ENCODE assay signal across 22 cellular contexts in the genomic region with DNA sequence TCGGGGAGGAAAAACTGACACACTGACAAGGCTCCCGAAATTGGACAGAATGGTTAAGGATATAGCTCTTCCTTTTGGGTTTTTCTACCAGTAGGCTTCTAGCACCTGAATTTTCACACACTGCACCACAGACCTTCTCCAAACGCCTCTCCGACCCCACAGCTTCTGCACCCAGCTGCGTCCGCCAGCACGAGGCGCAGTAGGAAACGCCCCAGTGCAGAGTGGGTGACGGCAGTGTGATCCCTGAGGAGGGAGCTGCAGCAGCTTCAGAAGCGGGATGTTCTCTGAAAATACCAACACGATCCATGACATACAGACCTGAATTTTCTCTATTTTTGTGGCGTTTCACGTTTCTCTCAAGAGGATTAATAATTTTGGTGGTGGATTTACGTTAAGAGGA. TPM values are rescaled to one million over a fixed set of nuclear protein-coding genes. Genes with fewer than 3 reads are reported as not detected.
A peak's percentile ranks its signal among the peaks of the same experiment; 100 is the strongest.
DNase-seq lines count a peak whose midpoint lies in the region; ATAC-seq and TF ChIP-seq lines count a peak whose summit lies in the region.
"Had no signal": no experiment of that assay in that cellular context is flagged by ENCODE, and none has a peak within 500 bp of the region (broad histone marks: within the 10 kb centered on the region; RNA-seq: fewer than 3 reads in every experiment).

No MANE protein-coding gene starts in this region.

- no peak overlapping the region for H2BK20ac ChIP-seq in IMR-90 (ENCODE audit: low read depth, low read length)

- H2AK9ac ChIP-seq in IMR-90 (replicated peaks; ENCODE audit: low read depth, low read length, poor library complexity), result no peak overlapping the region

- DNase-seq in activated naive CD8-positive, alpha-beta T cell treated with anti-CD3 and anti-CD28 coated beads, Interleukin-2, amount 10 ng/mL, durations not matched to agents 7 days and 5 days, result no peak
- DNase-seq in activated naive CD8-positive, alpha-beta T cell treated with anti-CD3 and anti-CD28 coated beads for 36 hours, result no peak
- DNase-seq in IMR-90 (no peak), sigmoid colon (peak; percentile 37), NOMO-1 treated with dmso at 0.1 percent for 144 hours (lab: John Stamatoyannopoulos, UW; ENCODE audit: unreplicated experiment) (no peak), Ammon's horn (ENCODE audit: low spot score) (no peak)
- DNase-seq: activated effector memory CD4-positive, alpha-beta T cell treated with Interleukin-2 at 50 U/mL for 16 hours; COR-L47; NCI-H1092; NCI-H2081 treated with DMSO at 0.1 percent for 48 hours; NCI-H510A; occipital lobe; SHP77; stimulated activated CD4-positive, alpha-beta T cell treated with anti-CD3 and anti-CD28 coated beads, Interleukin-4, amount 100 ng/mL, for 1 hour; T-cell had no signal

- peak overlapping the region; percentile 25 for H3K27ac Mint-ChIP-seq in activated naive CD8-positive, alpha-beta T cell treated with anti-CD3 and anti-CD28 coated beads, Interleukin-2, amount 10 ng/mL, durations not matched to agents 7 days and 5 days
- H3K27ac Mint-ChIP-seq in activated naive CD8-positive, alpha-beta T cell treated with anti-CD3 and anti-CD28 coated beads for 36 hours, result no peak overlapping the region
- peak overlapping the region; percentile 30 for H3K27ac Mint-ChIP-seq in dendritic cell treated with granulocyte-macrophage colony-stimulating factor and Interleukin-4, amounts not matched to agents 40 ng/mL and 50 ng/mL, for 4 days

- TF ChIP-seq POLR2A in IMR-90 (IDR thresholded peaks at IDR 0.05; ENCODE audit: low read depth, low read length) (no peak), sigmoid colon (IDR thresholded peaks at IDR 0.05) (no peak)

- peaks cover 47% of the 10 kb centered on the region for H3K36me3 ChIP-seq in IMR-90 (ENCODE audit: control insufficient read depth, insufficient read depth, low read length)
- H3K36me3 ChIP-seq in sigmoid colon, result peaks cover 0 to 48% (median 16%) of the 10 kb centered on the region in 4 donors

- no peak overlapping the region for H4K5ac ChIP-seq in IMR-90 (ENCODE audit: low read depth, low read length)

- no peak overlapping the region for H3K4me2 ChIP-seq in IMR-90 (ENCODE audit: low read depth, low read length)

- no peak overlapping the region for H3K18ac ChIP-seq in IMR-90 (ENCODE audit: low read depth, low read length)

- no peak overlapping the region for H2BK120ac ChIP-seq in IMR-90 (ENCODE audit: low read depth, low read length)

- dilution Hi-C loops in IMR-90 (cut with HindIII; ENCODE audit: low sequenced_read_pairs, unreplicated experiment), result no loop called here

- no peak overlapping the region for H2AK5ac ChIP-seq in IMR-90 (ENCODE audit: low read depth, low read length)

- H3K79me1 ChIP-seq in IMR-90 (ENCODE audit: low read depth in 1 of 2, low read length in 2 of 2), result peaks cover 12 to 84% of the 10 kb centered on the region in 2 experiments

- H3K9me3 ChIP-seq in IMR-90 (ENCODE audit: control insufficient read depth, insufficient read depth, low read length), result no peaks in the 10 kb centered on the region
- no peaks in the 10 kb centered on the region for H3K9me3 ChIP-seq in sigmoid colon
- H3K9me3 ChIP-seq: gastroesophageal sphincter, vagina had no signal

- no peak for TF ChIP-seq EP300 in sigmoid colon (IDR thresholded peaks at IDR 0.05)

- in situ Hi-C loops in IMR-90 (cut with MboI; ENCODE audit: low sequenced_read_pairs), result no loop called here

- no peak for ATAC-seq in activated naive CD8-positive, alpha-beta T cell treated with anti-CD3 and anti-CD28 coated beads, Interleukin-2, amount 10 ng/mL, durations not matched to agents 7 days and 5 days (ENCODE audit: low read depth)
- no peak for ATAC-seq in IMR-90 (ENCODE audit: low read depth)
- ATAC-seq in GM18867 (IDR thresholded peaks at IDR 0.05; ENCODE audit: unreplicated experiment), result no peak
- ATAC-seq: gastroesophageal sphincter had no signal

- H3K27me3 ChIP-seq in IMR-90 (ENCODE audit: control insufficient read depth, insufficient read depth, low read length), result no peaks in the 10 kb centered on the region
- no peaks in the 10 kb centered on the region for H3K27me3 ChIP-seq in sigmoid colon
- H3K27me3 ChIP-seq: gastroesophageal sphincter, vagina had no signal

- no peak for TF ChIP-seq RAD21 in IMR-90 (IDR thresholded peaks at IDR 0.05; ENCODE audit: low read length)

- peaks cover 28% of the 10 kb centered on the region for H3K9me1 ChIP-seq in IMR-90 (ENCODE audit: insufficient read depth, low read length)

- TF ChIP-seq CTCF in IMR-90 (conservative IDR thresholded peaks at IDR 0.05; ENCODE audit: low read depth, low read length) (no peak), sigmoid colon (IDR thresholded peaks at IDR 0.05) (no peak)

- no peak overlapping the region for H3K14ac ChIP-seq in IMR-90 (replicated peaks; ENCODE audit: low read depth, low read length)

- H3K36me3 Mint-ChIP-seq in activated naive CD8-positive, alpha-beta T cell treated with anti-CD3 and anti-CD28 coated beads, Interleukin-2, amount 10 ng/mL, durations not matched to agents 7 days and 5 days, result peaks cover 21% of the 10 kb centered on the region
- peaks cover 42% of the 10 kb centered on the region for H3K36me3 Mint-ChIP-seq in activated naive CD8-positive, alpha-beta T cell treated with anti-CD3 and anti-CD28 coated beads for 36 hours
- peaks cover 97% of the 10 kb centered on the region for H3K36me3 Mint-ChIP-seq in dendritic cell treated with granulocyte-macrophage colony-stimulating factor and Interleukin-4, amounts not matched to agents 40 ng/mL and 50 ng/mL, for 4 days (ENCODE audit: low read depth)

- WGBS in IMR-90 (ENCODE audit: extremely low coverage in 2 of 2, insufficient read length in 1 of 2), 2 experiments, result 100% methylated on average over 1 of the region's 15 CpGs; no CpG with 5 or more reads in 1 of the 2 experiments
- WGBS in sigmoid colon, 2 donors, result 86 to 88% methylated on average over 15 of the region's 15 CpGs

- no peaks in the 10 kb centered on the region for H3K27me3 Mint-ChIP-seq in activated naive CD8-positive, alpha-beta T cell treated with anti-CD3 and anti-CD28 coated beads, Interleukin-2, amount 10 ng/mL, durations not matched to agents 7 days and 5 days
- H3K27me3 Mint-ChIP-seq in activated naive CD8-positive, alpha-beta T cell treated with anti-CD3 and anti-CD28 coated beads for 36 hours, result no peaks in the 10 kb centered on the region
- no peaks in the 10 kb centered on the region for H3K27me3 Mint-ChIP-seq in dendritic cell treated with granulocyte-macrophage colony-stimulating factor and Interleukin-4, amounts not matched to agents 40 ng/mL and 50 ng/mL, for 4 days
- H3K27me3 Mint-ChIP-seq: T-cell had no signal

- H3K56ac ChIP-seq in IMR-90 (ENCODE audit: extremely low read depth, insufficient read depth, low read length), result no peak overlapping the region

- CTCF ChIA-PET in IMR-90 (lab: Yijun Ruan, JAX), result no interaction called here

- no peak overlapping the region for H3K9ac ChIP-seq in IMR-90 (ENCODE audit: low read depth, low read length)

- H4K8ac ChIP-seq in IMR-90 (ENCODE audit: low read depth in 2 of 2, low read length in 2 of 2), result no peak overlapping the region

- H3K4me3 ChIP-seq in IMR-90 (ENCODE audit: insufficient read depth, low read depth, low read length) (no peak overlapping the region), sigmoid colon (no peak overlapping the region)
- H3K4me3 ChIP-seq: gastroesophageal sphincter, skin epidermis, vagina had no signal

- no peak overlapping the region for H3K27ac ChIP-seq in IMR-90 (ENCODE audit: insufficient read depth, low read length)
- H3K27ac ChIP-seq in sigmoid colon, result peak overlapping the region in 1 of 4 donors; percentile 48
- H3K27ac ChIP-seq: HL-60, skin epidermis, vagina, VCaP had no signal

- H4K20me1 ChIP-seq in IMR-90 (ENCODE audit: insufficient read depth, low read length), result peaks cover 97% of the 10 kb centered on the region

- no peak overlapping the region for H3K23ac ChIP-seq in IMR-90 (ENCODE audit: low read depth, low read length)

- H2AFZ ChIP-seq in IMR-90 (replicated peaks; ENCODE audit: low read length, poor library complexity), result no peak overlapping the region

- no peak overlapping the region for H4K91ac ChIP-seq in IMR-90 (ENCODE audit: insufficient read depth, low read depth, low read length)

- no peak overlapping the region for H2BK5ac ChIP-seq in IMR-90 (ENCODE audit: low read depth, low read length, poor library complexity, severe bottlenecking)

- no peak overlapping the region for H2BK15ac ChIP-seq in IMR-90 (ENCODE audit: low read depth, low read length)

- H3K9me3 Mint-ChIP-seq in activated naive CD8-positive, alpha-beta T cell treated with anti-CD3 and anti-CD28 coated beads, Interleukin-2, amount 10 ng/mL, durations not matched to agents 7 days and 5 days, result no peaks in the 10 kb centered on the region
- H3K9me3 Mint-ChIP-seq in activated naive CD8-positive, alpha-beta T cell treated with anti-CD3 and anti-CD28 coated beads for 36 hours, result no peaks in the 10 kb centered on the region
- no peaks in the 10 kb centered on the region for H3K9me3 Mint-ChIP-seq in dendritic cell treated with granulocyte-macrophage colony-stimulating factor and Interleukin-4, amounts not matched to agents 40 ng/mL and 50 ng/mL, for 4 days
- H3K9me3 Mint-ChIP-seq: T-cell had no signal

- no peak overlapping the region for H3K4me3 Mint-ChIP-seq in activated naive CD8-positive, alpha-beta T cell treated with anti-CD3 and anti-CD28 coated beads, Interleukin-2, amount 10 ng/mL, durations not matched to agents 7 days and 5 days
- H3K4me3 Mint-ChIP-seq in activated naive CD8-positive, alpha-beta T cell treated with anti-CD3 and anti-CD28 coated beads for 36 hours, result no peak overlapping the region
- H3K4me3 Mint-ChIP-seq in dendritic cell treated with granulocyte-macrophage colony-stimulating factor and Interleukin-4, amounts not matched to agents 40 ng/mL and 50 ng/mL, for 4 days, result no peak overlapping the region
- H3K4me3 Mint-ChIP-seq: T-cell had no signal

- H3K4me1 ChIP-seq in IMR-90 (ENCODE audit: control insufficient read depth, insufficient read depth, low read length) (peaks cover 7% of the 10 kb centered on the region), sigmoid colon (peaks cover 0 to 47% (median 24%) of the 10 kb centered on the region in 4 donors)

- intact Hi-C loops in IMR-90 (cut with micrococcal nuclease) (no loop called here), sigmoid colon (cut with DNase I) (no loop called here)
- intact Hi-C loops in dendritic cell treated with granulocyte-macrophage colony-stimulating factor and Interleukin-4, amounts not matched to agents 40 ng/mL and 50 ng/mL, for 4 days (cut with micrococcal nuclease), result no loop called here

- POLR2A ChIA-PET in activated naive CD8-positive, alpha-beta T cell treated with anti-CD3 and anti-CD28 coated beads, Interleukin-2, amount 10 ng/mL, durations not matched to agents 7 days and 5 days (lab: Charles Lee), result interaction anchor here (2.2 kb wide), 1 partner anchor 10 kb away, joined by 11 read pairs; no protein-coding TSS in a partner anchor
- POLR2A ChIA-PET in IMR-90 (lab: Charles Lee; ENCODE audit: unreplicated experiment), result no interaction called here

- no peak overlapping the region for H3K4ac ChIP-seq in IMR-90 (ENCODE audit: low read depth, low read length)

- H3K4me1 Mint-ChIP-seq in activated naive CD8-positive, alpha-beta T cell treated with anti-CD3 and anti-CD28 coated beads, Interleukin-2, amount 10 ng/mL, durations not matched to agents 7 days and 5 days, result peaks cover 22% of the 10 kb centered on the region
- peaks cover 21% of the 10 kb centered on the region for H3K4me1 Mint-ChIP-seq in activated naive CD8-positive, alpha-beta T cell treated with anti-CD3 and anti-CD28 coated beads for 36 hours
- peaks cover 60% of the 10 kb centered on the region for H3K4me1 Mint-ChIP-seq in dendritic cell treated with granulocyte-macrophage colony-stimulating factor and Interleukin-4, amounts not matched to agents 40 ng/mL and 50 ng/mL, for 4 days (ENCODE audit: low read depth)

- TSS peak; percentile 59 for BruUV-seq in IMR-90 (replicated peaks; lab: Mats Ljungman, UMichigan)

RNA-seq across cellular contexts. Expression of gene HSPB1, which starts 25.9 kb away (rescaled TPM):
- 10 to 100 TPM; 43.3 to 47.9 TPM for total RNA-seq in activated naive CD8-positive, alpha-beta T cell treated with anti-CD3 and anti-CD28 coated beads, Interleukin-2, amount 10 ng/mL, durations not matched to agents 7 days and 5 days
- 100 to 1,000 TPM in 1 of 2 experiments, 10 to 100 TPM in 1; 96.7 to 102 TPM for total RNA-seq in activated naive CD8-positive, alpha-beta T cell treated with anti-CD3 and anti-CD28 coated beads for 36 hours
- total RNA-seq in IMR-90 (2012; rRNA removed), result 33.2 and 48.6 TPM in 2 replicates
- polyA plus RNA-seq in IMR-90 (2012; rRNA removed), result 1,363 and 1,841 TPM in 2 replicates
- 2,238 and 2,632 TPM in 2 replicates for polyA plus RNA-seq in IMR-90 (2012; cell fraction: cytosol; rRNA removed)
- 412 and 1,178 TPM in 2 replicates for polyA plus RNA-seq in IMR-90 (2012; cell fraction: nucleus; rRNA removed; ENCODE audit: low replicate concordance)
- 1,000 to 10,000 TPM in 3 of 4 donors, 100 to 1,000 TPM in 1; 929 to 2,528 (median 1,357) TPM for total RNA-seq in sigmoid colon
- polyA plus RNA-seq in sigmoid colon, result 100 to 1,000 TPM; 202 to 340 (median 208) TPM

RNA-seq across cellular contexts. Expression of gene YWHAG, which starts 30.4 kb away (rescaled TPM):
- 10 to 100 TPM; 62.7 to 66.5 TPM for total RNA-seq in activated naive CD8-positive, alpha-beta T cell treated with anti-CD3 and anti-CD28 coated beads, Interleukin-2, amount 10 ng/mL, durations not matched to agents 7 days and 5 days
- total RNA-seq in activated naive CD8-positive, alpha-beta T cell treated with anti-CD3 and anti-CD28 coated beads for 36 hours, result 100 to 1,000 TPM; 155 to 157 TPM
- total RNA-seq in IMR-90 (2012; rRNA removed), result 40.1 and 58.6 TPM in 2 replicates
- 56.9 and 64.9 TPM in 2 replicates for polyA plus RNA-seq in IMR-90 (2012; rRNA removed)
- 26.6 and 33.4 TPM in 2 replicates for polyA plus RNA-seq in IMR-90 (2012; cell fraction: cytosol; rRNA removed)
- polyA plus RNA-seq in IMR-90 (2012; cell fraction: nucleus; rRNA removed; ENCODE audit: low replicate concordance), result 15.8 and 33.2 TPM in 2 replicates
- 10 to 100 TPM; 42.5 to 59.0 (median 52.3) TPM for total RNA-seq in sigmoid colon
- polyA plus RNA-seq in sigmoid colon, result 10 to 100 TPM; 45.6 to 64.0 (median 62.4) TPM

Comparison
In these comparisons a context has a peak if more than half of its experiments do, and no peak if none do; other contexts are left out.
1. RNA of gene HSPB1, which starts 25.9 kb away (total RNA-seq): 929 to 2,528 TPM in sigmoid colon; 96.7 to 102 TPM in activated naive CD8-positive, alpha-beta T cell treated with anti-CD3 and anti-CD28 coated beads for 36 hours, 43.3 to 47.9 TPM in activated naive CD8-positive, alpha-beta T cell treated with anti-CD3 and anti-CD28 coated beads, Interleukin-2, amount 10 ng/mL, durations not matched to agents 7 days and 5 days and 33.2 to 48.6 TPM in IMR-90; every median in the first group is over 4 times any median in the second.